13 cellular contexts compared by ENCODE assay signal in genomic region chr9:120855827-120856636, GRCh38. TPM values are rescaled to one million over a fixed set of nuclear protein-coding genes. Genes with fewer than 3 reads are reported as not detected.
A peak's percentile ranks its signal among the peaks of the same experiment; 100 is the strongest.
DNase-seq lines count a peak whose midpoint lies in the region; ATAC-seq and TF ChIP-seq lines count a peak whose summit lies in the region.
"Had no signal": no experiment of that assay in that cellular context is flagged by ENCODE, and none has a peak within 500 bp of the region (broad histone marks: within the 10 kb centered on the region; RNA-seq: fewer than 3 reads in every experiment).

No MANE protein-coding gene starts in this region.

- TF ChIP-seq CTCF in PC-9 (conservative IDR thresholded peaks at IDR 0.05) = no peak

- intact Hi-C loops in PC-9 (cut with micrococcal nuclease; ENCODE audit: unreplicated experiment) = no loop called here

- no peaks in the 10 kb centered on the region for H3K27me3 Mint-ChIP-seq in activated naive CD8-positive, alpha-beta T cell
- H3K27me3 Mint-ChIP-seq in activated naive CD8-positive, alpha-beta T cell treated with anti-CD3 and anti-CD28 coated beads for 36 hours = no peaks in the 10 kb centered on the region
- H3K27me3 Mint-ChIP-seq in activated naive CD8-positive, alpha-beta T cell treated with anti-CD3 and anti-CD28 coated beads, Interleukin-2, amount 50 U/mL, for 24 hours = no peaks in the 10 kb centered on the region
- H3K27me3 Mint-ChIP-seq: T-cell had no signal

- H3K4me3 Mint-ChIP-seq in activated naive CD8-positive, alpha-beta T cell = no peak overlapping the region
- no peak overlapping the region for H3K4me3 Mint-ChIP-seq in activated naive CD8-positive, alpha-beta T cell treated with anti-CD3 and anti-CD28 coated beads for 36 hours
- no peak overlapping the region for H3K4me3 Mint-ChIP-seq in activated naive CD8-positive, alpha-beta T cell treated with anti-CD3 and anti-CD28 coated beads, Interleukin-2, amount 50 U/mL, for 24 hours
- H3K4me3 Mint-ChIP-seq: nephron, T-cell had no signal

- no TSS peak for BruUV-seq in PC-9 (replicated peaks; lab: Mats Ljungman, UMichigan)

- no peak overlapping the region for H2AFZ ChIP-seq in PC-9

- no peak overlapping the region for H3K4me2 ChIP-seq in PC-9

- H3K27me3 ChIP-seq in PC-9 (ENCODE audit: insufficient read depth, low read depth) = no peaks in the 10 kb centered on the region
- H3K27me3 ChIP-seq: body of pancreas had no signal

- H3K9me3 ChIP-seq in PC-9 (ENCODE audit: insufficient read depth, low read depth) = no peaks in the 10 kb centered on the region
- H3K9me3 ChIP-seq: body of pancreas, psoas muscle had no signal

- no peak overlapping the region for H3K4me3 ChIP-seq in PC-9
- H3K4me3 ChIP-seq: body of pancreas, coronary artery, psoas muscle had no signal

- 0 out of 2 replicates have a peak, but pooled peaks cover 4% of the 10 kb centered on the region for H3K36me3 ChIP-seq in PC-9 (ENCODE audit: low read depth)

- no peaks in the 10 kb centered on the region for H4K20me1 ChIP-seq in PC-9 (ENCODE audit: insufficient read depth)

- no peaks in the 10 kb centered on the region for H3K79me2 ChIP-seq in PC-9 (ENCODE audit: low read depth)

- no peaks in the 10 kb centered on the region for H3K9me2 ChIP-seq in PC-9 (ENCODE audit: insufficient read depth)

- H3K36me3 Mint-ChIP-seq in activated naive CD8-positive, alpha-beta T cell = peaks cover 3% of the 10 kb centered on the region
- peaks cover 36% of the 10 kb centered on the region for H3K36me3 Mint-ChIP-seq in activated naive CD8-positive, alpha-beta T cell treated with anti-CD3 and anti-CD28 coated beads for 36 hours
- H3K36me3 Mint-ChIP-seq in activated naive CD8-positive, alpha-beta T cell treated with anti-CD3 and anti-CD28 coated beads, Interleukin-2, amount 50 U/mL, for 24 hours (ENCODE audit: low read depth) = peaks cover 30% of the 10 kb centered on the region

- H3K4me1 ChIP-seq in PC-9 (replicated peaks; ENCODE audit: insufficient read depth) = no peaks in the 10 kb centered on the region
- H3K4me1 ChIP-seq: psoas muscle had no signal

- peaks cover 4% of the 10 kb centered on the region for H3K4me1 Mint-ChIP-seq in activated naive CD8-positive, alpha-beta T cell (ENCODE audit: low read depth)
- H3K4me1 Mint-ChIP-seq in activated naive CD8-positive, alpha-beta T cell treated with anti-CD3 and anti-CD28 coated beads for 36 hours = peaks cover 10% of the 10 kb centered on the region
- H3K4me1 Mint-ChIP-seq in activated naive CD8-positive, alpha-beta T cell treated with anti-CD3 and anti-CD28 coated beads, Interleukin-2, amount 50 U/mL, for 24 hours = no peaks in the 10 kb centered on the region

- H3K27ac ChIP-seq in PC-9 = no peak overlapping the region
- H3K27ac ChIP-seq: body of pancreas, psoas muscle had no signal

- peak overlapping the region; percentile 50 for H3K27ac Mint-ChIP-seq in activated naive CD8-positive, alpha-beta T cell
- H3K27ac Mint-ChIP-seq in activated naive CD8-positive, alpha-beta T cell treated with anti-CD3 and anti-CD28 coated beads for 36 hours = no peak overlapping the region
- peak overlapping the region; percentile 56 for H3K27ac Mint-ChIP-seq in activated naive CD8-positive, alpha-beta T cell treated with anti-CD3 and anti-CD28 coated beads, Interleukin-2, amount 50 U/mL, for 24 hours
- H3K27ac Mint-ChIP-seq: nephron had no signal

- no peaks in the 10 kb centered on the region for H3K9me3 Mint-ChIP-seq in activated naive CD8-positive, alpha-beta T cell (ENCODE audit: low read depth)
- H3K9me3 Mint-ChIP-seq in activated naive CD8-positive, alpha-beta T cell treated with anti-CD3 and anti-CD28 coated beads for 36 hours = no peaks in the 10 kb centered on the region
- H3K9me3 Mint-ChIP-seq in activated naive CD8-positive, alpha-beta T cell treated with anti-CD3 and anti-CD28 coated beads, Interleukin-2, amount 50 U/mL, for 24 hours = no peaks in the 10 kb centered on the region
- H3K9me3 Mint-ChIP-seq: nephron, T-cell had no signal

- no peak for ATAC-seq in activated naive CD8-positive, alpha-beta T cell treated with anti-CD3 and anti-CD28 coated beads, Interleukin-2, amount 50 U/mL, for 24 hours
- ATAC-seq in HG02852 (IDR thresholded peaks at IDR 0.05; ENCODE audit: unreplicated experiment) = no peak
- no peak for ATAC-seq in GM21447 (IDR thresholded peaks at IDR 0.05; ENCODE audit: unreplicated experiment)
- ATAC-seq: psoas muscle, T-cell had no signal

- no peak for DNase-seq in activated naive CD8-positive, alpha-beta T cell treated with anti-CD3 and anti-CD28 coated beads for 36 hours
- DNase-seq in NCI-H1694 (lab: John Stamatoyannopoulos, UW) (peak; percentile 73), PC-9 (no peak)
- DNase-seq in activated naive CD8-positive, alpha-beta T cell treated with anti-CD3 and anti-CD28 coated beads, Interleukin-2, amount 50 U/mL, for 24 hours = no peak
- peak; percentile 22 for DNase-seq in stimulated activated CD8-positive, alpha-beta memory T cell treated with anti-CD3 and anti-CD28 coated beads, Interleukin-4, amount 100 ng/mL, for 48 hours
- DNase-seq: psoas muscle, T-cell had no signal

- POLR2A ChIA-PET in PC-9 (lab: Charles Lee; ENCODE audit: unreplicated experiment) = interaction anchor here (0.7 kb wide), 1 partner anchor 209 kb away, joined by 3 read pairs; no protein-coding TSS in a partner anchor

- CTCF ChIA-PET in PC-9 (lab: Charles Lee) = no interaction called here

- peaks cover 5% of the 10 kb centered on the region; the same call in 1 of the 2 replicates for H3F3A ChIP-seq in PC-9 (ENCODE audit: insufficient read depth, low read depth)

RNA-seq across cellular contexts. Expression of gene PSMD5, which starts 13.3 kb away (rescaled TPM):
- total RNA-seq in activated naive CD8-positive, alpha-beta T cell treated with anti-CD3 and anti-CD28 coated beads for 36 hours = 10 to 100 TPM; 69.0 to 69.3 TPM
- 86.4 and 96.2 TPM in 2 replicates for total RNA-seq in PC-9 (2021)

RNA-seq across cellular contexts. Expression of gene PHF19, which starts 21.0 kb away (rescaled TPM):
- total RNA-seq in activated naive CD8-positive, alpha-beta T cell treated with anti-CD3 and anti-CD28 coated beads for 36 hours = 100 to 1,000 TPM; 216 to 226 TPM
- 66.4 and 72.9 TPM in 2 replicates for total RNA-seq in PC-9 (2021)

Comparison
In these comparisons a context has a peak if more than half of its experiments do, and no peak if none do; other contexts are left out.
1. DNase-seq: peak in NCI-H1694 (single experiment) and stimulated activated CD8-positive, alpha-beta memory T cell treated with anti-CD3 and anti-CD28 coated beads, Interleukin-4, amount 100 ng/mL, for 48 hours (single experiment); none in activated naive CD8-positive, alpha-beta T cell treated with anti-CD3 and anti-CD28 coated beads for 36 hours (single experiment), activated naive CD8-positive, alpha-beta T cell treated with anti-CD3 and anti-CD28 coated beads, Interleukin-2, amount 50 U/mL, for 24 hours (single experiment) and PC-9 (0 of 2).